Comparison of ENCODE assay signal across 17 cellular contexts in the genomic region with DNA sequence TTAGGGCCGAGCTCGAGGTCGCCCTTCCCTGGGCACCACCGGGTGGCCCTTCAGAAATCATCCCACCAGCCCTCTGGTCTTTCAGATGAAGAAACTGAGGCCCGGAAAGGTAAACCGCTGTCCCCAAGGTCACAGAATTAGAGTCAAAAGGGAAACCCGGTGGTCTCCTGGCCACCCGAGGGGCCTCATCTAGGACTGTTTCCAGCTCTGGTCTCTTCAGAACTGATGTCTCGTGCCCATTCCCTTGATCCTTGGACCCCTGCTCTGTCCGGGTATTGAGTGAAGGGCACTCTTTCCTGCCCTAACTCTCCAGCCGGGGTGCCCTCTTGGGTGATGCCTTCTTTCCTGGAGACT. TPM values are rescaled to one million over a fixed set of nuclear protein-coding genes. Genes with fewer than 3 reads are reported as not detected.
DNase-seq lines count a peak whose midpoint lies in the region; ATAC-seq, FAIRE-seq and TF ChIP-seq lines count a peak whose summit lies in the region.
"Had no signal": no experiment of that assay in that cellular context is flagged by ENCODE, and none has a peak within 500 bp of the region (broad histone marks: within the 10 kb centered on the region; RNA-seq: fewer than 3 reads in every experiment).

No MANE protein-coding gene starts in this region.

- FAIRE-seq in D721Med (lab: Jason Lieb, UNC) = no peak
- FAIRE-seq: GM12878, TTC549 had no signal

- no peaks in the 10 kb centered on the region for H3K79me2 ChIP-seq in osteoblast (ENCODE audit: insufficient read depth, low read length)

- H3K27ac ChIP-seq in right atrium auricular region = peak overlapping the region; percentile 61 to 62
- H3K27ac ChIP-seq in osteoblast (ENCODE audit: low read depth, low read length) = no peak overlapping the region
- H3K27ac ChIP-seq in urinary bladder (ENCODE audit: low read depth) = no peak overlapping the region

- ATAC-seq in Right ventricle myocardium superior (ENCODE audit: poor library complexity) (no peak), HG03571 (IDR thresholded peaks at IDR 0.05; ENCODE audit: unreplicated experiment) (no peak)
- ATAC-seq: activated CD8-positive, alpha-beta memory T cell treated with anti-CD3 and anti-CD28 coated beads, Interleukin-2, amount 10 ng/mL, durations not matched to agents 7 days and 5 days; GM12878 had no signal

- H4K20me1 ChIP-seq in osteoblast (ENCODE audit: insufficient read depth, low read length) = no peaks in the 10 kb centered on the region

- H3K27me3 ChIP-seq in right atrium auricular region (no peaks in the 10 kb centered on the region), osteoblast (ENCODE audit: insufficient read depth, low read length) (peaks cover 5% of the 10 kb centered on the region)

- intact Hi-C loops in Right ventricle myocardium superior (cut with DNase I) = no loop called here

- WGBS in urinary bladder = 49% methylated on average over 11 of the region's 11 CpGs

- peak overlapping the region; percentile 50 to 60 for H3K4me3 ChIP-seq in right atrium auricular region
- H3K4me3 ChIP-seq in fibroblast of pulmonary artery (replicated peaks; ENCODE audit: low read depth, low read length) = peak overlapping the region; percentile 44
- peak overlapping the region; percentile 63 for H3K4me3 ChIP-seq in osteoblast (ENCODE audit: insufficient read depth, low read length)
- peak overlapping the region; percentile 55 for H3K4me3 ChIP-seq in urinary bladder (ENCODE audit: low read depth, low read length)
- H3K4me3 ChIP-seq: GM12878 had no signal

- no peak overlapping the region for H2AFZ ChIP-seq in osteoblast (ENCODE audit: low read length)

- H3K9me3 ChIP-seq in right atrium auricular region (no peaks in the 10 kb centered on the region), osteoblast (ENCODE audit: low read depth, low read length) (no peaks in the 10 kb centered on the region)

- H3K4me1 ChIP-seq in right atrium auricular region (peaks cover 0 to 63% of the 10 kb centered on the region in 2 donors), osteoblast (ENCODE audit: insufficient read depth, low read length) (peaks cover 3% of the 10 kb centered on the region), urinary bladder (ENCODE audit: insufficient read depth) (no peaks in the 10 kb centered on the region)

- DNase-seq in right atrium auricular region (ENCODE audit: low spot score) = no peak
- no peak for DNase-seq in Right ventricle myocardium superior
- DNase-seq in fibroblast of pulmonary artery (ENCODE audit: low read depth) = no peak
- DNase-seq in osteoblast (ENCODE audit: insufficient read length, low spot score, missing footprints) = no peak
- no peak for DNase-seq in HuH-7 (ENCODE audit: low spot score)
- DNase-seq in D721Med (ENCODE audit: insufficient read length, low spot score) = no peak
- DNase-seq: activated CD8-positive, alpha-beta memory T cell treated with anti-CD3 and anti-CD28 coated beads, Interleukin-2, amount 10 ng/mL, durations not matched to agents 7 days and 5 days; effector CD4-positive, alpha-beta T cell; GOT3; head of caudate nucleus; NCI-H1105 treated with DMSO at 0.1 percent for 48 hours; NCI-H510A treated with DMSO at 0.1 percent for 48 hours; SHP77 had no signal

- peak overlapping the region; percentile 72 for H3K4me2 ChIP-seq in osteoblast (ENCODE audit: insufficient read depth, low read length)

- TF ChIP-seq CTCF in right atrium auricular region (IDR thresholded peaks at IDR 0.05) (no peak), fibroblast of pulmonary artery (IDR thresholded peaks at IDR 0.05; ENCODE audit: low read length, missing control alignments) (no peak), osteoblast (IDR thresholded peaks at IDR 0.05; ENCODE audit: extremely low read depth, low read depth, low read length) (no peak), D721Med (IDR thresholded peaks at IDR 0.05; ENCODE audit: insufficient read depth, missing control alignments) (no peak)

- H3K36me3 ChIP-seq in right atrium auricular region (no peaks in the 10 kb centered on the region), osteoblast (ENCODE audit: insufficient read depth, low read length) (no peaks in the 10 kb centered on the region), urinary bladder (ENCODE audit: insufficient read depth) (no peaks in the 10 kb centered on the region)

RNA-seq across cellular contexts. Expression of gene HTRA3, which starts 0.8 kb away (rescaled TPM):
- 100 to 1,000 TPM in 1 of 2 donors, 10 to 100 TPM in 1; 33.8 to 124 TPM for total RNA-seq in right atrium auricular region
- 123 TPM for total RNA-seq in Right ventricle myocardium superior
- total RNA-seq in osteoblast = 4.0 and 11.5 TPM in 2 replicates
- 49.2 TPM for total RNA-seq in urinary bladder
- polyA plus RNA-seq in urinary bladder = 37.0 TPM
- total RNA-seq: activated CD8-positive, alpha-beta memory T cell treated with anti-CD3 and anti-CD28 coated beads, Interleukin-2, amount 10 ng/mL, durations not matched to agents 7 days and 5 days had no signal

Comparison
In these comparisons a context has a peak if more than half of its experiments do, and no peak if none do; other contexts are left out.
1. H3K27ac ChIP-seq: peak in right atrium auricular region (2 of 2); none in osteoblast (single experiment) and urinary bladder (single experiment).
2. Peak in every context shown above with its lines, with median percentiles within 50 percentile points of each other: H3K4me3 ChIP-seq.